ENCODE assay signal across 8 cellular contexts in the genomic region with DNA sequence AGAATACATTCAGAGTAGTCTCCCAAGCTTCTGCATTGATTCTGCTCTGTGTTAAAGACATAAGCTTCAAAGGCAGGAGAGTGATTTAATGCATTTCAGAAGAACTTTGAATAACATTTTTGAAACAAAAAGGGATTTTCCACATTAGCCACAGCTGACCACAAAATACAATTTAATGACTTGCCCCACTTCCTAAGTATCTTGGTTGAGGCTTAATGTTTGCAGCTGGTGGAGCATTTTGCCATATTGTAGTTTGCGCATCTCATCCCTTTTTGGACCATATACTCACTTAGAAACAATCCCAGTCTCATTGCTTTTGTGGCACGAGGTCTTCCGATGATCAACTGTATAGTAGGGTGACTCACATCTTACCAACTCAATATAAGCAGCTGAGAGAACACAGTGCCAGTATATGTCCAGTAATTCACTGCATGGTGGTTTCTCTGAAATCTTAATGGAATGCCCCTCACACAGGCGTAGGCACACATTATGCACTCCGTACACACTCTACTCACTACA.
A peak's percentile ranks its signal among the peaks of the same experiment; 100 is the strongest.
DNase-seq lines count a peak whose midpoint lies in the region; ATAC-seq and TF ChIP-seq lines count a peak whose summit lies in the region.

No MANE protein-coding gene starts in this region.

- intact Hi-C loops in transverse colon (cut with DNase I; ENCODE audit: low total_unique reads) = no loop called here

- TF ChIP-seq CTCF in OCI-LY3 (IDR thresholded peaks at IDR 0.05; ENCODE audit: low read depth, low read length) (no peak), fibroblast of villous mesenchyme (IDR thresholded peaks at IDR 0.05; ENCODE audit: insufficient read depth, low read depth, low read length) (no peak), transverse colon (IDR thresholded peaks at IDR 0.05) (no peak)

- no peaks in the 10 kb centered on the region for H3K27me3 ChIP-seq in OCI-LY3 (ENCODE audit: low read depth, low read length)
- H3K27me3 ChIP-seq in transverse colon = no peaks in the 10 kb centered on the region

- peak; percentile 95 for DNase-seq in HCEC 1CT
- peak; percentile 29 for DNase-seq in fibroblast of villous mesenchyme (ENCODE audit: low read depth)
- no peak for DNase-seq in NCI-H1436 (lab: John Stamatoyannopoulos, UW)
- DNase-seq in NCI-H82 treated with DMSO at 0.1 percent for 48 hours (lab: John Stamatoyannopoulos, UW; ENCODE audit: unreplicated experiment) = no peak
- DNase-seq in transverse colon = no peak
- DNase-seq in NCI-H1417 treated with DMSO at 0.1 percent for 48 hours (lab: John Stamatoyannopoulos, UW) = no peak

- no peak for TF ChIP-seq EP300 in transverse colon (IDR thresholded peaks at IDR 0.05; ENCODE audit: low read depth)

- no peaks in the 10 kb centered on the region for H3K79me2 ChIP-seq in OCI-LY3 (ENCODE audit: low read length)

- H3K9me3 ChIP-seq in OCI-LY3 (ENCODE audit: insufficient read depth, low read length) = no peaks in the 10 kb centered on the region
- H3K9me3 ChIP-seq in transverse colon = no peaks in the 10 kb centered on the region

- H3K36me3 ChIP-seq in OCI-LY3 (replicated peaks; ENCODE audit: low read depth, low read length) (peaks cover 3% of the 10 kb centered on the region), transverse colon (no peaks in the 10 kb centered on the region)

- ATAC-seq in GM18499 (IDR thresholded peaks at IDR 0.05; ENCODE audit: insufficient read depth, unreplicated experiment) = peak; percentile 53

- H3K27ac ChIP-seq in OCI-LY3 (ENCODE audit: low read length) = peak overlapping the region; percentile 97
- H3K27ac ChIP-seq in transverse colon = no peak overlapping the region

- WGBS in transverse colon (ENCODE audit: low coverage in 1 of 2), 2 donors = 53 to 76% methylated on average over 4 to 5 of the region's 5 CpGs

- H2AFZ ChIP-seq in OCI-LY3 (ENCODE audit: low read depth, low read length) = peak overlapping the region; percentile 10; the same call in 1 of the 2 replicates

- in situ Hi-C loops in transverse colon (cut with MboI; ENCODE audit: low pct_ligation_motif_present in 1 of 4, low pct_unique_long_range_greater_than_20kb in 1 of 4, low sequenced_read_pairs in 3 of 4) = no loop called here

- H3K4me3 ChIP-seq in OCI-LY3 (ENCODE audit: low read length) = peak overlapping the region; percentile 55
- no peak overlapping the region for H3K4me3 ChIP-seq in fibroblast of villous mesenchyme (ENCODE audit: low read depth, low read length)
- H3K4me3 ChIP-seq in transverse colon = no peak overlapping the region

- TF ChIP-seq POLR2A in transverse colon (IDR thresholded peaks at IDR 0.05) = no peak

- H3K4me2 ChIP-seq in OCI-LY3 (ENCODE audit: low read length) = peak overlapping the region; percentile 77

- H3K4me1 ChIP-seq in OCI-LY3 (ENCODE audit: low read length) = peaks cover 52% of the 10 kb centered on the region
- peaks cover 0 to 2% (median 0%) of the 10 kb centered on the region in 4 donors for H3K4me1 ChIP-seq in transverse colon

- peak overlapping the region; percentile 70 for H3K9ac ChIP-seq in OCI-LY3 (ENCODE audit: low read length)

- no peaks in the 10 kb centered on the region for H4K20me1 ChIP-seq in OCI-LY3 (ENCODE audit: insufficient read depth, low read length)

Comparison
In these comparisons a context has a peak if more than half of its experiments do, and no peak if none do; other contexts are left out.
1. DNase-seq: peak in HCEC 1CT (single experiment) and fibroblast of villous mesenchyme (single experiment); none in NCI-H1436 (single experiment), NCI-H82 treated with DMSO at 0.1 percent for 48 hours (single experiment), transverse colon (single experiment) and NCI-H1417 treated with DMSO at 0.1 percent for 48 hours (single experiment).